ENCODE assay signal across 8 cellular contexts in genomic region chr2:233353769-233354499, GRCh38. TPM values are rescaled to one million over a fixed set of nuclear protein-coding genes. Genes with fewer than 3 reads are reported as not detected.
DNase-seq lines count a peak whose midpoint lies in the region; ATAC-seq and TF ChIP-seq lines count a peak whose summit lies in the region.

A gene with protein sequence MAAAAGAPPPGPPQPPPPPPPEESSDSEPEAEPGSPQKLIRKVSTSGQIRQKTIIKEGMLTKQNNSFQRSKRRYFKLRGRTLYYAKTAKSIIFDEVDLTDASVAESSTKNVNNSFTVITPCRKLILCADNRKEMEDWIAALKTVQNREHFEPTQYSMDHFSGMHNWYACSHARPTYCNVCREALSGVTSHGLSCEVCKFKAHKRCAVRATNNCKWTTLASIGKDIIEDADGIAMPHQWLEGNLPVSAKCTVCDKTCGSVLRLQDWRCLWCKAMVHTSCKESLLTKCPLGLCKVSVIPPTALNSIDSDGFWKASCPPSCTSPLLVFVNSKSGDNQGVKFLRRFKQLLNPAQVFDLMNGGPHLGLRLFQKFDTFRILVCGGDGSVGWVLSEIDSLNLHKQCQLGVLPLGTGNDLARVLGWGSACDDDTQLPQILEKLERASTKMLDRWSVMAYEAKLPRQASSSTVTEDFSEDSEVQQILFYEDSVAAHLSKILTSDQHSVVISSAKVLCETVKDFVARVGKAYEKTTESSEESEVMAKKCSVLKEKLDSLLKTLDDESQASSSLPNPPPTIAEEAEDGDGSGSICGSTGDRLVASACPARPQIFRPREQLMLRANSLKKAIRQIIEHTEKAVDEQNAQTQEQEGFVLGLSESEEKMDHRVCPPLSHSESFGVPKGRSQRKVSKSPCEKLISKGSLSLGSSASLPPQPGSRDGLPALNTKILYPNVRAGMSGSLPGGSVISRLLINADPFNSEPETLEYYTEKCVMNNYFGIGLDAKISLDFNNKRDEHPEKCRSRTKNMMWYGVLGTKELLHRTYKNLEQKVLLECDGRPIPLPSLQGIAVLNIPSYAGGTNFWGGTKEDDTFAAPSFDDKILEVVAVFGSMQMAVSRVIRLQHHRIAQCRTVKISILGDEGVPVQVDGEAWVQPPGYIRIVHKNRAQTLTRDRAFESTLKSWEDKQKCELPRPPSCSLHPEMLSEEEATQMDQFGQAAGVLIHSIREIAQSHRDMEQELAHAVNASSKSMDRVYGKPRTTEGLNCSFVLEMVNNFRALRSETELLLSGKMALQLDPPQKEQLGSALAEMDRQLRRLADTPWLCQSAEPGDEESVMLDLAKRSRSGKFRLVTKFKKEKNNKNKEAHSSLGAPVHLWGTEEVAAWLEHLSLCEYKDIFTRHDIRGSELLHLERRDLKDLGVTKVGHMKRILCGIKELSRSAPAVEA (plus strand): TSS chr2:233354494. CDS start chr2:233354519, 25 bp downstream.

- H3K4me3 Mint-ChIP-seq in effector memory CD8-positive, alpha-beta T cell = peak within 1 kb of the TSS; percentile 91
- peak within 1 kb of the TSS; percentile 88 for H3K4me3 Mint-ChIP-seq in mesothelial cell of epicardium

- peaks cover 17% of the 10 kb centered on the region for H3K36me3 Mint-ChIP-seq in effector memory CD8-positive, alpha-beta T cell (ENCODE audit: insufficient read depth)
- H3K36me3 Mint-ChIP-seq in mesothelial cell of epicardium = no peaks in the 10 kb centered on the region

- H3K4me1 Mint-ChIP-seq in effector memory CD8-positive, alpha-beta T cell (ENCODE audit: low read depth in 2 of 2) = peaks cover 48 to 52% of the 10 kb centered on the region in 2 donors
- peaks cover 43% of the 10 kb centered on the region for H3K4me1 Mint-ChIP-seq in mesothelial cell of epicardium

- no peaks in the 10 kb centered on the region for H3K27me3 Mint-ChIP-seq in effector memory CD8-positive, alpha-beta T cell
- H3K27me3 Mint-ChIP-seq in mesothelial cell of epicardium (ENCODE audit: low read depth) = peaks cover 20% of the 10 kb centered on the region

- ATAC-seq in GM18498 (IDR thresholded peaks at IDR 0.05; ENCODE audit: unreplicated experiment) (peak; percentile 61), HG03025 (IDR thresholded peaks at IDR 0.05; ENCODE audit: low FRiP score, unreplicated experiment) (peak; percentile 54)
- ATAC-seq in effector memory CD8-positive, alpha-beta T cell (replicated peaks) = peak; percentile 80

- peak within 1 kb of the TSS; percentile 64 to 88 for H3K27ac Mint-ChIP-seq in effector memory CD8-positive, alpha-beta T cell
- peak within 1 kb of the TSS; percentile 78 for H3K27ac Mint-ChIP-seq in mesothelial cell of epicardium

- DNase-seq in A172 (ENCODE audit: low spot score) = no peak
- peak; percentile 14 for DNase-seq in NCI-H526 treated with DMSO at 0.1 percent for 48 hours (lab: John Stamatoyannopoulos, UW)
- peak; percentile 91 for DNase-seq in activated CD8-positive, alpha-beta memory T cell treated with anti-CD3 and anti-CD28 coated beads for 24 hours
- DNase-seq in effector memory CD8-positive, alpha-beta T cell = peak; percentile 54 to 66 (median 58)
- DNase-seq in mesothelial cell of epicardium (ENCODE audit: low spot score in 2 of 2, unreplicated experiment in 2 of 2) = peak; percentile 79 to 81
- peak; percentile 59 to 75 for DNase-seq in stimulated activated CD8-positive, alpha-beta memory T cell treated with anti-CD3 and anti-CD28 coated beads, Interleukin-2, amount 100 ng/mL, for 48 hours (ENCODE audit: low read depth in 2 of 2)

- no peak for TF ChIP-seq CTCF in mesothelial cell of epicardium (IDR thresholded peaks at IDR 0.05; ENCODE audit: unreplicated experiment)

- H3K9me3 Mint-ChIP-seq in effector memory CD8-positive, alpha-beta T cell = no peaks in the 10 kb centered on the region
- no peaks in the 10 kb centered on the region for H3K9me3 Mint-ChIP-seq in mesothelial cell of epicardium

RNA-seq across cellular contexts. Expression of the gene that starts here (rescaled TPM):
- total RNA-seq in A172 (2014; rRNA removed; shearing (Covaris generic)) = 14.8 and 16.4 TPM in 2 replicates
- 52.8 to 64.5 TPM (median 57.0 TPM) in 3 replicates for total RNA-seq in mesothelial cell of epicardium
